Comparison of ENCODE assay signal across 1 cellular context in the genomic region with DNA sequence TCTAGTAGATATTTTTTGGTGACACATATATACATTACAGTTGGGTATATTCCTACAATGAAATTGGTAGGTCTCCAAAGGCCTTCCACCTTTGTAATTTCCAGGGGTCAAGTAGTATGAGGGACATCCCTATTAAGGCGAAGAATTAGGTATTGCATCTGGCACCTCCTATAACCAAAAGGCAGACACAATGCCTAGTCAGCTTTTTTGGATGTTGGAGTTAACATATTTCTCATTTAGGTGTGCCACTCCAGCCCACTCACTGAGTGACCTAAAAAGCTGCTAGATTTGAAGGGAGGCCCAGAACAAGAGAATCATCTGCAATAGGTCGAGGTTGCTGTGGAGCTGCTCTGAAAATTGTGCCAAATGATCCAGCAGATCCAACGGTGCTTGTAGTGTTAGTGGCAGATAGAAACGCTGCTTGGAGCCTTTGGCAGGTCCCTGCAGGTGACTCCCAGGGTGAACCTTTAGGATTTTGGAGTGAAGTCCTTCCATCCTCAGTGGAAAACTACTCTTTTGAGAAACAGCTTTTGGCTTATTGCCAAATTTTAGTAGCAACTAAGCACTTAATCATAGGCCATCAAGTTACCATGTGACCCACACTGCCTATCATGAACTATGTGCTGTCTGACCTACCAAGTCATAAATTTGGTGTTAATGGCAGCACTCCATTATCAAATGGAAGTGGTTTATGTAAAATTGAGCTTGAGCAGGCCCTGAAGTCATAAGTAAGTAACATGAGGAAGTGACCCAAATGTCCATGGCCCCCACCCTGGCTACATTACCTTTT.
TF ChIP-seq lines count a peak whose summit lies in the region.

No MANE protein-coding gene starts in this region.

TF ChIP-seq in A549, 52 proteins besides CTCF, POLR2A, EP300 and RAD21 (continued from another document):
- TF ChIP-seq, protein P1, sequence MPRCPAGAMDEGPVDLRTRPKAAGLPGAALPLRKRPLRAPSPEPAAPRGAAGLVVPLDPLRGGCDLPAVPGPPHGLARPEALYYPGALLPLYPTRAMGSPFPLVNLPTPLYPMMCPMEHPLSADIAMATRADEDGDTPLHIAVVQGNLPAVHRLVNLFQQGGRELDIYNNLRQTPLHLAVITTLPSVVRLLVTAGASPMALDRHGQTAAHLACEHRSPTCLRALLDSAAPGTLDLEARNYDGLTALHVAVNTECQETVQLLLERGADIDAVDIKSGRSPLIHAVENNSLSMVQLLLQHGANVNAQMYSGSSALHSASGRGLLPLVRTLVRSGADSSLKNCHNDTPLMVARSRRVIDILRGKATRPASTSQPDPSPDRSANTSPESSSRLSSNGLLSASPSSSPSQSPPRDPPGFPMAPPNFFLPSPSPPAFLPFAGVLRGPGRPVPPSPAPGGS (IDR thresholded peaks at IDR 0.05) = no peak
